In the genomic region with DNA sequence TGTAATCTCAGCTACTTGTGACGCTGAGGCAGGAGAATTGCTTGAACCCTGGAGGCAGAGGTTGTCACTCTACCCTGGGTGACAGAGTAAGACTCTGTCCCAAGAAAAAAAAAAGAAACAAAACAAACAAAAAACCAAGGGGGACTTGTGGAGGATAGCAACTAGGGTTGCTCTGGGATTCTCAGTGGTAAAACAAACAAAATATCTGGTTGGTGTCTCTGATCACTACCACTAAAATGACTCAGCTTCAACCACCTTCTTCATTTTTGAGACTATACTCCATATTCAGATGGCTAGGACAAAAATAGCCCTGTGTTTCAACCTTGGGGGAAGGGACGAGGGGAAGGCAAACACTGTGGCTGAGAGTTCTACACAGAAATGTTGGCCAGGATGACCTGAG, we compare ENCODE assay signal across 10 cellular contexts.
DNase-seq lines count a peak whose midpoint lies in the region; ATAC-seq and TF ChIP-seq lines count a peak whose summit lies in the region.
"Had no signal": no experiment of that assay in that cellular context is flagged by ENCODE, and none has a peak within 500 bp of the region (broad histone marks: within the 10 kb centered on the region; RNA-seq: fewer than 3 reads in every experiment).

No MANE protein-coding gene starts in this region.

- no peak overlapping the region for H3K4me3 ChIP-seq in transverse colon

- no peaks in the 10 kb centered on the region for H3K4me1 ChIP-seq in transverse colon

- WGBS in transverse colon (ENCODE audit: low coverage in 1 of 2), 2 donors, result 66 to 100% methylated on average over 1 to 2 of the region's 2 CpGs

- intact Hi-C loops in transverse colon (cut with DNase I; ENCODE audit: low total_unique reads), result no loop called here
- intact Hi-C loops in left ventricle myocardium superior (cut with micrococcal nuclease), result no loop called here

- no peak overlapping the region for H3K27ac Mint-ChIP-seq in activated naive CD4-positive, alpha-beta T cell treated with anti-CD3 and anti-CD28 coated beads, Interleukin-2, amount 50 U/mL, for 72 hours
- H3K27ac Mint-ChIP-seq: B cell had no signal

- no peak overlapping the region for H3K27ac ChIP-seq in transverse colon

- TF ChIP-seq CTCF in transverse colon (IDR thresholded peaks at IDR 0.05), result no peak

- no peaks in the 10 kb centered on the region for H3K27me3 ChIP-seq in transverse colon

- no peaks in the 10 kb centered on the region for H3K9me3 Mint-ChIP-seq in activated naive CD4-positive, alpha-beta T cell treated with anti-CD3 and anti-CD28 coated beads, Interleukin-2, amount 50 U/mL, for 72 hours

- no peak for TF ChIP-seq EP300 in transverse colon (IDR thresholded peaks at IDR 0.05; ENCODE audit: low read depth)

- peak; percentile 50 to 63 for ATAC-seq in activated naive CD4-positive, alpha-beta T cell treated with anti-CD3 and anti-CD28 coated beads, Interleukin-2, amount 50 U/mL, for 72 hours
- ATAC-seq in HG02840 (IDR thresholded peaks at IDR 0.05; ENCODE audit: low FRiP score, unreplicated experiment) (peak; percentile 94), left ventricle myocardium superior (no peak)
- peak; percentile 65 for ATAC-seq in stimulated activated naive CD8-positive, alpha-beta T cell treated with anti-CD3 and anti-CD28 coated beads, Interleukin-15, Interleukin-2, amounts not matched to agents 100 U/mL and 50 U/mL, for 24 hours

- no peaks in the 10 kb centered on the region for H3K36me3 ChIP-seq in transverse colon

- H3K36me3 Mint-ChIP-seq in activated naive CD4-positive, alpha-beta T cell treated with anti-CD3 and anti-CD28 coated beads, Interleukin-2, amount 50 U/mL, for 72 hours, result no peaks in the 10 kb centered on the region

- no peaks in the 10 kb centered on the region for H3K9me3 ChIP-seq in transverse colon

- no peak for DNase-seq in activated naive CD4-positive, alpha-beta T cell treated with anti-CD3 and anti-CD28 coated beads, Interleukin-2, amount 50 U/mL, for 72 hours (ENCODE audit: low spot score in 2 of 2)
- DNase-seq in activated naive CD4-positive, alpha-beta T cell treated with anti-CD3 and anti-CD28 coated beads, Interleukin-2, amount 50 U/mL, for 16 hours, result no peak
- DNase-seq in NOMO-1 (lab: John Stamatoyannopoulos, UW; ENCODE audit: unreplicated experiment in 2 of 2) (peak; percentile 8 to 52), transverse colon (no peak), left ventricle myocardium superior (no peak)
- DNase-seq in stimulated activated naive CD8-positive, alpha-beta T cell treated with anti-CD3 and anti-CD28 coated beads, Interleukin-15, Interleukin-2, amounts not matched to agents 100 U/mL and 50 U/mL, for 24 hours, result no peak
- no peak for DNase-seq in stimulated activated naive CD4-positive, alpha-beta T cell (lab: John Stamatoyannopoulos, UW)
- DNase-seq: activated gamma-delta T cell had no signal

- TF ChIP-seq POLR2A in transverse colon (IDR thresholded peaks at IDR 0.05), result no peak

- in situ Hi-C loops in transverse colon (cut with MboI; ENCODE audit: low pct_ligation_motif_present in 1 of 4, low pct_unique_long_range_greater_than_20kb in 1 of 4, low sequenced_read_pairs in 3 of 4), result no loop called here

Comparison
In these comparisons a context has a peak if more than half of its experiments do, and no peak if none do; other contexts are left out.
1. DNase-seq: peak in NOMO-1 (2 of 2); none in activated naive CD4-positive, alpha-beta T cell treated with anti-CD3 and anti-CD28 coated beads, Interleukin-2, amount 50 U/mL, for 72 hours (0 of 2), activated naive CD4-positive, alpha-beta T cell treated with anti-CD3 and anti-CD28 coated beads, Interleukin-2, amount 50 U/mL, for 16 hours (single experiment), stimulated activated naive CD8-positive, alpha-beta T cell treated with anti-CD3 and anti-CD28 coated beads, Interleukin-15, Interleukin-2, amounts not matched to agents 100 U/mL and 50 U/mL, for 24 hours (single experiment), transverse colon (single experiment), stimulated activated naive CD4-positive, alpha-beta T cell (0 of 6) and left ventricle myocardium superior (single experiment).